ENCODE assay signal across 26 cellular contexts in the genomic region with DNA sequence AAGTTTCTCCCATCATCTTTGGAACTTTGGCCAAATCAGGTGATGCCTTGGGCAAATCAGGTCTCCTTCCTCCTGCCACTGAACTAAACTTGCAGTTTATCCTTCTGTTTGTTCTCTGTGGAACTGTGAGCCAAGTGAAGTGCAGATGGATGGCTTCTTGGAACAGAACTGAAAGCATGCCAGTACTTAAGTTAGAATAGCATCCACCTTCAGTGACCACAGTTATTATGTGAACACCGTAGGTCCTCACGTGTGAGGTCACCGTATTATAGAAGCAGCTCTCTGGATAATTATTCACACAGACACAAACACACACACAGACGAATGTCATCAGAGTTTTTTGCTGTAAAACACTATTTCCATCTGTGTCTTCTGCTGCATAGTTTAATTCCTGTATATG.
"Had no signal": no experiment of that assay in that cellular context is flagged by ENCODE, and none has a peak within 500 bp of the region (broad histone marks: within the 10 kb centered on the region; RNA-seq: fewer than 3 reads in every experiment).

No MANE protein-coding gene starts in this region.

- ATAC-seq: activated CD4-positive, alpha-beta T cell treated with anti-CD3 and anti-CD28 coated beads for 36 hours; activated CD8-positive, alpha-beta memory T cell treated with anti-CD3 and anti-CD28 coated beads, Interleukin-2, amount 10 ng/mL, durations not matched to agents 7 days and 5 days; activated CD8-positive, alpha-beta T cell treated with anti-CD3 and anti-CD28 coated beads, Interleukin-2, amount 10 ng/mL, durations not matched to agents 7 days and 5 days; activated T-cell treated with anti-CD3 and anti-CD28 coated beads, Interleukin-2, amount 50 U/mL, for 72 hours; foreskin keratinocyte; upper lobe of right lung had no signal

- H3K27me3 Mint-ChIP-seq: activated naive CD8-positive, alpha-beta T cell; naive B cell; progenitor cell of endocrine pancreas had no signal

- H3K9me3 Mint-ChIP-seq: activated T-cell treated with anti-CD3 and anti-CD28 coated beads, Interleukin-2, amount 50 U/mL, for 72 hours; mesothelial cell of epicardium; naive B cell; T-helper 2 cell treated with Interferon-gamma antibody and Interleukin-4, amounts not matched to agents 5 μg/mL and 100 μg/mL, for 36 hours had no signal

- H3K4me1 Mint-ChIP-seq: activated CD4-positive, alpha-beta T cell treated with anti-CD3 and anti-CD28 coated beads for 36 hours; activated CD8-positive, alpha-beta memory T cell treated with anti-CD3 and anti-CD28 coated beads, Interleukin-2, amount 10 ng/mL, durations not matched to agents 7 days and 5 days; naive B cell had no signal

- H3K4me1 ChIP-seq: esophagus muscularis mucosa, suprapubic skin, tibial artery, upper lobe of right lung had no signal

- H3K36me3 ChIP-seq: esophagus muscularis mucosa, heart right ventricle, ovary, suprapubic skin, tibial artery, upper lobe of right lung had no signal

- H3K27ac Mint-ChIP-seq: activated CD4-positive, alpha-beta T cell treated with anti-CD3 and anti-CD28 coated beads for 36 hours; activated CD8-positive, alpha-beta memory T cell treated with anti-CD3 and anti-CD28 coated beads, Interleukin-2, amount 10 ng/mL, durations not matched to agents 7 days and 5 days; activated CD8-positive, alpha-beta T cell treated with anti-CD3 and anti-CD28 coated beads, Interleukin-2, amount 10 ng/mL, durations not matched to agents 7 days and 5 days; activated naive CD8-positive, alpha-beta T cell; activated T-cell treated with anti-CD3 and anti-CD28 coated beads, Interleukin-2, amount 50 U/mL, for 72 hours; mesothelial cell of epicardium; naive B cell; progenitor cell of endocrine pancreas; T-helper 2 cell treated with Interferon-gamma antibody and Interleukin-4, amounts not matched to agents 5 μg/mL and 100 μg/mL, for 36 hours had no signal

- DNase-seq: activated CD4-positive, alpha-beta T cell treated with anti-CD3 and anti-CD28 coated beads for 36 hours; activated CD4-positive, CD25-positive, alpha-beta regulatory T cell; activated CD8-positive, alpha-beta memory T cell treated with anti-CD3 and anti-CD28 coated beads, Interleukin-2, amount 10 ng/mL, durations not matched to agents 7 days and 5 days; activated CD8-positive, alpha-beta T cell treated with anti-CD3 and anti-CD28 coated beads, Interleukin-2, amount 10 ng/mL, durations not matched to agents 7 days and 5 days; activated naive CD4-positive, alpha-beta T cell; activated T-cell treated with anti-CD3 and anti-CD28 coated beads, Interleukin-2, amount 50 U/mL, for 72 hours; anterior cingulate cortex; dermis blood vessel endothelial cell; effector CD4-positive, alpha-beta T cell; foreskin keratinocyte; heart right ventricle; kidney glomerular epithelial cell; naive B cell; ovary; retina; stimulated activated CD4-positive, alpha-beta T cell treated with anti-CD3 and anti-CD28 coated beads, Interleukin-15, amount 100 ng/mL, for 24 hours; stimulated activated CD4-positive, alpha-beta T cell treated with anti-CD3 and anti-CD28 coated beads, Interleukin-2, amount 100 ng/mL, for 24 hours; stimulated activated naive CD4-positive, alpha-beta T cell; tibial artery; upper lobe of right lung had no signal

- H3K4me3 ChIP-seq: esophagus muscularis mucosa, heart right ventricle, ovary, suprapubic skin, tibial artery, upper lobe of right lung had no signal

- H3K4me3 Mint-ChIP-seq: activated CD4-positive, alpha-beta T cell treated with anti-CD3 and anti-CD28 coated beads for 36 hours; activated CD8-positive, alpha-beta memory T cell treated with anti-CD3 and anti-CD28 coated beads, Interleukin-2, amount 10 ng/mL, durations not matched to agents 7 days and 5 days; activated CD8-positive, alpha-beta T cell treated with anti-CD3 and anti-CD28 coated beads, Interleukin-2, amount 10 ng/mL, durations not matched to agents 7 days and 5 days; activated naive CD8-positive, alpha-beta T cell; activated T-cell treated with anti-CD3 and anti-CD28 coated beads, Interleukin-2, amount 50 U/mL, for 72 hours; mesothelial cell of epicardium; naive B cell; T-helper 2 cell treated with Interferon-gamma antibody and Interleukin-4, amounts not matched to agents 5 μg/mL and 100 μg/mL, for 36 hours had no signal

- H3K36me3 Mint-ChIP-seq: activated CD8-positive, alpha-beta memory T cell treated with anti-CD3 and anti-CD28 coated beads, Interleukin-2, amount 10 ng/mL, durations not matched to agents 7 days and 5 days; activated naive CD8-positive, alpha-beta T cell; mesothelial cell of epicardium; naive B cell had no signal

- H3K9me3 ChIP-seq: esophagus muscularis mucosa, heart right ventricle, ovary, suprapubic skin, tibial artery, upper lobe of right lung had no signal

- H3K27ac ChIP-seq: esophagus muscularis mucosa, foreskin keratinocyte, heart right ventricle, ovary, suprapubic skin, tibial artery, upper lobe of right lung had no signal
